Comparison of ENCODE assay signal across 8 cellular contexts in genomic region chr7:67377939-67378862, GRCh38.
DNase-seq lines count a peak whose midpoint lies in the region; ATAC-seq and TF ChIP-seq lines count a peak whose summit lies in the region.

No MANE protein-coding gene starts in this region.

- intact Hi-C loops in gastrocnemius medialis (cut with DNase I; ENCODE audit: low total_unique reads): no loop called here

- DNase-seq in NCI-H1105 treated with DMSO at 0.1 percent for 48 hours (lab: John Stamatoyannopoulos, UW) (peak; percentile 59), T follicular helper cell (ENCODE audit: low read depth) (peak; percentile 21), anterior cingulate cortex (lab: John Stamatoyannopoulos, UW) (peak in 56 of 58 donors; percentile 2 to 81 (median 54)), hepatic stellate cell (ENCODE audit: low spot score) (peak; percentile 65), gastrocnemius medialis (peak; percentile 22 to 65)

- TF ChIP-seq CTCF in GM12875 (IDR thresholded peaks at IDR 0.05; ENCODE audit: borderline replicate concordance, insufficient read depth, low read depth, low read length): peak; percentile 95
- TF ChIP-seq CTCF in gastrocnemius medialis (IDR thresholded peaks at IDR 0.05 in 4 of 5, conservative IDR thresholded peaks at IDR 0.05 in 1 of 5): peak; percentile 48 to 81 (median 73)

- H3K27ac ChIP-seq in gastrocnemius medialis: no peak overlapping the region

- no peak for TF ChIP-seq POLR2A in gastrocnemius medialis (IDR thresholded peaks at IDR 0.05)

- no peaks in the 10 kb centered on the region for H3K27me3 ChIP-seq in gastrocnemius medialis

- H3K4me1 ChIP-seq in gastrocnemius medialis: no peaks in the 10 kb centered on the region

- peak; percentile 88 for ATAC-seq in HG02610 (IDR thresholded peaks at IDR 0.05; ENCODE audit: unreplicated experiment)
- peak; percentile 55 to 63 for ATAC-seq in gastrocnemius medialis
- ATAC-seq in GM18517 (IDR thresholded peaks at IDR 0.05; ENCODE audit: unreplicated experiment): no peak

- no peaks in the 10 kb centered on the region for H3K9me3 ChIP-seq in gastrocnemius medialis

- no peaks in the 10 kb centered on the region for H3K36me3 ChIP-seq in gastrocnemius medialis

- in situ Hi-C loops in gastrocnemius medialis (cut with MboI; ENCODE audit: low sequenced_read_pairs in 4 of 4): no loop called here

- no peak overlapping the region for H3K4me3 ChIP-seq in GM12875 (ENCODE audit: low read depth, low read length)
- H3K4me3 ChIP-seq in gastrocnemius medialis: no peak overlapping the region
